Comparison of ENCODE assay signal across 8 cellular contexts in the genomic region with DNA sequence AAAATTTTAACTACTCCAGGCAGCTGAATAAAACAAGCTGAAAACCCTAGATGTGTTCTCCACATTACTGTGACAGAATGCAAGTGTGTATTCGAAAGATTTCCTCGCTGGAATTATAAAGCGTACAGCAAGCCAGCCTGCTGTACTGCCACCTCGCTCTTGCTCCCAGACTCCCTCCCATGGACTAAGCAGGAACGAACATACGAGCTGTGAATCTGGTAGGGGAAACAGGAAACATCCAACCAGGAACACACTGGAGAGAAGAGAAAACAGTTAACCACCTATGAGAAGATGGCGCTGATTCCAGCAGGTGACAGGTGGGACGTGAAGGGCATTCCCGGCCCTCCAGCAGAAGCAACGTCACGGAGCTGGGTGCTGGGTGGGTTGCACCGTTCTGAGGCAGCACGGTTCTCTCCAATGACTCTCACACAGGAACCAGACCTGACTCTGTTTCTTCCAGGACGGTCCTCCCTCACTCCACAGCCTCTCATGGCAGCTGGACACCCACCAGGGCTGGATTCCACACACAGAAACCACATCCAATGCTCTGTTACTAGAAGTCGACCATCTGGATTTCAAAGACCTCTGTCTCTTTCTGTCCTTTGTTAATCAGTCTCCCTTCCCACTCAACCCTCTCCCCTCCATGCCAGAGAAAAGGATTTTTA.
DNase-seq lines count a peak whose midpoint lies in the region; TF ChIP-seq lines count a peak whose summit lies in the region.

No MANE protein-coding gene starts in this region.

- no peaks in the 10 kb centered on the region for H3K27me3 Mint-ChIP-seq in CD4-positive, alpha-beta memory T cell

- no peaks in the 10 kb centered on the region for H3K36me3 Mint-ChIP-seq in CD4-positive, alpha-beta memory T cell

- H3K9me3 ChIP-seq in AG04450 (ENCODE audit: control insufficient read depth, insufficient read depth, low read length) (no peaks in the 10 kb centered on the region), esophagus muscularis mucosa (no peaks in the 10 kb centered on the region), muscle layer of duodenum (ENCODE audit: control insufficient read depth in 1 of 2, low read length in 2 of 2) (no peaks in the 10 kb centered on the region)
- H3K9me3 ChIP-seq in CD4-positive, alpha-beta memory T cell (ENCODE audit: control insufficient read depth in 1 of 2, low read length in 2 of 2): no peaks in the 10 kb centered on the region

- no peaks in the 10 kb centered on the region for H3K36me3 ChIP-seq in esophagus muscularis mucosa
- H3K36me3 ChIP-seq in muscle layer of duodenum (ENCODE audit: control insufficient read depth in 1 of 2, insufficient read depth in 2 of 2, low read length in 2 of 2): no peaks in the 10 kb centered on the region
- no peaks in the 10 kb centered on the region for H3K36me3 ChIP-seq in CD4-positive, alpha-beta memory T cell (ENCODE audit: insufficient read depth, low read length)

- no peak overlapping the region for H3K4me3 Mint-ChIP-seq in CD4-positive, alpha-beta memory T cell

- H3K27ac Mint-ChIP-seq in CD4-positive, alpha-beta memory T cell: no peak overlapping the region

- CTCF ChIA-PET in AG04450 (lab: Charles Lee): interaction anchor here (0.7 to 2.9 kb wide), 8 partner anchors 18 to 251 kb away, joined by 3 to 14 read pairs (median 3); no protein-coding TSS in a partner anchor
- CTCF ChIA-PET in CD4-positive, alpha-beta memory T cell (lab: Charles Lee; ENCODE audit: partially characterized antibody): no interaction called here

- H3K27ac ChIP-seq in AG04450 (ENCODE audit: low read depth, low read length) (peak overlapping the region; percentile 71), esophagus muscularis mucosa (replicated peaks in 1 of 4) (peak overlapping the region; percentile 59 to 75 (median 60)), muscle layer of duodenum (ENCODE audit: low read length) (peak overlapping the region; percentile 48)
- no peak overlapping the region for H3K27ac ChIP-seq in CD4-positive, alpha-beta memory T cell (ENCODE audit: low read depth, low read length)

- H3K4me3 ChIP-seq in AG04450 (ENCODE audit: low read depth, low read length) (peak overlapping the region; percentile 18; the same call in 1 of the 2 replicates), esophagus muscularis mucosa (peak overlapping the region; percentile 6 to 32 (median 31)), muscle layer of duodenum (ENCODE audit: low read depth in 1 of 2, low read length in 2 of 2) (peak overlapping the region; percentile 22 to 49)
- no peak overlapping the region for H3K4me3 ChIP-seq in CD4-positive, alpha-beta memory T cell (ENCODE audit: low read length in 2 of 2)

- no peaks in the 10 kb centered on the region for H3K9me3 Mint-ChIP-seq in CD4-positive, alpha-beta memory T cell

- TF ChIP-seq CTCF in AG04450 (IDR thresholded peaks at IDR 0.05; ENCODE audit: low read depth, low read length) (peak; percentile 63), esophagus muscularis mucosa (IDR thresholded peaks at IDR 0.05) (peak; percentile 30 to 61 (median 39))

- WGBS in esophagus muscularis mucosa: 49% methylated on average over 12 of the region's 15 CpGs

- no peaks in the 10 kb centered on the region for H3K27me3 ChIP-seq in AG04450 (ENCODE audit: control insufficient read depth, insufficient read depth, low read length)
- no peaks in the 10 kb centered on the region for H3K27me3 ChIP-seq in esophagus muscularis mucosa
- H3K27me3 ChIP-seq in muscle layer of duodenum (ENCODE audit: low read depth, low read length): no peaks in the 10 kb centered on the region
- H3K27me3 ChIP-seq in CD4-positive, alpha-beta memory T cell (ENCODE audit: insufficient read depth, low read length): no peaks in the 10 kb centered on the region

- H3K4me1 ChIP-seq in esophagus muscularis mucosa (peaks cover 37 to 56% (median 52%) of the 10 kb centered on the region in 4 donors), muscle layer of duodenum (ENCODE audit: control insufficient read depth in 1 of 2, insufficient read depth in 2 of 2, low read length in 2 of 2) (peaks cover 0 to 35% of the 10 kb centered on the region in 2 donors)
- H3K4me1 ChIP-seq in CD4-positive, alpha-beta memory T cell (ENCODE audit: insufficient read depth, low read length): peaks cover 20% of the 10 kb centered on the region

- DNase-seq in AG04450 (ENCODE audit: low read depth, low spot score) (no peak), NCI-H2029 treated with DMSO at 0.1 percent for 48 hours (lab: John Stamatoyannopoulos, UW) (peak; percentile 79), esophagus muscularis mucosa (ENCODE audit: extremely low spot score) (no peak), 8988T (no peak), RPMI8226 (no peak), NCI-H1436 (lab: John Stamatoyannopoulos, UW) (no peak)
- no peak for DNase-seq in CD4-positive, alpha-beta memory T cell

- no peak for TF ChIP-seq EP300 in esophagus muscularis mucosa (IDR thresholded peaks at IDR 0.05)

- POLR2A ChIA-PET in AG04450 (lab: Yijun Ruan, JAX): interaction anchor here (0.6 kb wide), 1 partner anchor 146 kb away, joined by 4 read pairs; no protein-coding TSS in a partner anchor
- POLR2A ChIA-PET in CD4-positive, alpha-beta memory T cell (lab: Charles Lee; ENCODE audit: partially characterized antibody): no interaction called here

- H3K4me1 Mint-ChIP-seq in CD4-positive, alpha-beta memory T cell: peaks cover 10 to 22% (median 14%) of the 10 kb centered on the region in 4 donors

- intact Hi-C loops in esophagus muscularis mucosa (cut with DNase I): no loop called here
- intact Hi-C loops in CD4-positive, alpha-beta memory T cell (cut with micrococcal nuclease): no loop called here

- no peak for TF ChIP-seq POLR2A in esophagus muscularis mucosa (IDR thresholded peaks at IDR 0.05; ENCODE audit: low read depth)

Comparison
In these comparisons a context has a peak if more than half of its experiments do, and no peak if none do; other contexts are left out.
1. H3K4me3 ChIP-seq: peak in AG04450 (single experiment), esophagus muscularis mucosa (4 of 4) and muscle layer of duodenum (2 of 2); none in CD4-positive, alpha-beta memory T cell (0 of 2).